ENCODE assay signal across 21 cellular contexts in genomic region chr12:121441555-121441954, GRCh38.
DNase-seq lines count a peak whose midpoint lies in the region; TF ChIP-seq lines count a peak whose summit lies in the region.
"Had no signal": no experiment of that assay in that cellular context is flagged by ENCODE, and none has a peak within 500 bp of the region (broad histone marks: within the 10 kb centered on the region; RNA-seq: fewer than 3 reads in every experiment).

No MANE protein-coding gene starts in this region.

- no peaks in the 10 kb centered on the region for H3K9me2 ChIP-seq in OCI-LY1 (ENCODE audit: low read depth, low read length)

- DNase-seq in DMS 273 (lab: John Stamatoyannopoulos, UW; ENCODE audit: unreplicated experiment) (peak; percentile 35), DMS 273 treated with DMSO at 0.1 percent for 48 hours (lab: John Stamatoyannopoulos, UW) (no peak), DMS114 treated with DMSO at 0.1 percent for 48 hours (lab: John Stamatoyannopoulos, UW; ENCODE audit: unreplicated experiment) (peak; percentile 13), erythroblast (lab: John Stamatoyannopoulos, UW) (peak; percentile 37 to 41), NCI-H1105 (lab: John Stamatoyannopoulos, UW) (no peak), MV-4-11 (lab: John Stamatoyannopoulos, UW) (no peak)
- DNase-seq in NK-92 treated with Interleukin-12 subunit alpha and Interleukin-12 subunit beta, amount 100 ng/mL, for 24 hours (lab: John Stamatoyannopoulos, UW), result no peak
- DNase-seq: activated CD4-positive, alpha-beta T cell treated with anti-CD3 and anti-CD28 coated beads, Interleukin-2, amount 10 ng/mL, durations not matched to agents 7 days and 5 days; activated naive CD8-positive, alpha-beta T cell treated with anti-CD3 and anti-CD28 coated beads for 36 hours; activated T-cell treated with anti-CD3 and anti-CD28 coated beads, Interleukin-2, amount 50 U/mL, for 4 hours; CD8-positive, alpha-beta memory T cell; effector CD4-positive, alpha-beta T cell; foreskin fibroblast; left ventricle myocardium inferior; NCI-H187; NCI-H774; Right ventricle myocardium superior; T-helper 9 cell had no signal

- peaks cover 6% of the 10 kb centered on the region; the same call in 1 of the 2 replicates for H3K9me3 ChIP-seq in OCI-LY1 (ENCODE audit: low read length)
- H3K9me3 ChIP-seq: left ventricle myocardium inferior had no signal

- no peak overlapping the region for H3K27ac ChIP-seq in OCI-LY1 (ENCODE audit: low read depth, low read length, poor library complexity, severe bottlenecking)
- H3K27ac ChIP-seq: left ventricle myocardium inferior, parathyroid adenoma, skin epidermis had no signal

- no peaks in the 10 kb centered on the region for H3F3A ChIP-seq in OCI-LY1 (ENCODE audit: insufficient read depth, low read length)

- no peaks in the 10 kb centered on the region for H3K27me3 ChIP-seq in OCI-LY1 (ENCODE audit: insufficient read depth, low read length)

- no peak overlapping the region for H2AFZ ChIP-seq in OCI-LY1 (ENCODE audit: low read length)
- H2AFZ ChIP-seq: parathyroid adenoma had no signal

- no peaks in the 10 kb centered on the region for H3K79me2 ChIP-seq in OCI-LY1 (ENCODE audit: insufficient read depth, low read length)

- H3K36me3 ChIP-seq in OCI-LY1 (ENCODE audit: insufficient read depth, low read length), result peaks cover 94% of the 10 kb centered on the region

- H3K4me1 ChIP-seq in OCI-LY1 (ENCODE audit: insufficient read depth, low read length, severe bottlenecking), result no peaks in the 10 kb centered on the region
- H3K4me1 ChIP-seq: parathyroid adenoma had no signal

- no peak overlapping the region for H3K9ac ChIP-seq in OCI-LY1 (ENCODE audit: low read length)
- H3K9ac ChIP-seq: parathyroid adenoma had no signal

- no peak overlapping the region for H3K4me2 ChIP-seq in OCI-LY1 (ENCODE audit: low read length)

- no peak for TF ChIP-seq POLR2A in erythroblast (IDR thresholded peaks at IDR 0.05; ENCODE audit: low read length)

- H3K4me3 ChIP-seq in OCI-LY1 (ENCODE audit: low read depth, low read length, poor library complexity, severe bottlenecking), result no peak overlapping the region
- H3K4me3 ChIP-seq: left ventricle myocardium inferior, skin epidermis had no signal

- TF ChIP-seq CTCF in OCI-LY1 (IDR thresholded peaks at IDR 0.05; ENCODE audit: low read length), result peak; percentile 53

- no peaks in the 10 kb centered on the region for H4K20me1 ChIP-seq in OCI-LY1 (ENCODE audit: insufficient read depth, low read length)

Comparison
In these comparisons a context has a peak if more than half of its experiments do, and no peak if none do; other contexts are left out.
1. DNase-seq: peak in DMS 273 (single experiment), DMS114 treated with DMSO at 0.1 percent for 48 hours (single experiment) and erythroblast (2 of 2); none in DMS 273 treated with DMSO at 0.1 percent for 48 hours (single experiment), NCI-H1105 (single experiment), NK-92 treated with Interleukin-12 subunit alpha and Interleukin-12 subunit beta, amount 100 ng/mL, for 24 hours (single experiment) and MV-4-11 (single experiment).